ENCODE assay signal across 20 cellular contexts in the genomic region with DNA sequence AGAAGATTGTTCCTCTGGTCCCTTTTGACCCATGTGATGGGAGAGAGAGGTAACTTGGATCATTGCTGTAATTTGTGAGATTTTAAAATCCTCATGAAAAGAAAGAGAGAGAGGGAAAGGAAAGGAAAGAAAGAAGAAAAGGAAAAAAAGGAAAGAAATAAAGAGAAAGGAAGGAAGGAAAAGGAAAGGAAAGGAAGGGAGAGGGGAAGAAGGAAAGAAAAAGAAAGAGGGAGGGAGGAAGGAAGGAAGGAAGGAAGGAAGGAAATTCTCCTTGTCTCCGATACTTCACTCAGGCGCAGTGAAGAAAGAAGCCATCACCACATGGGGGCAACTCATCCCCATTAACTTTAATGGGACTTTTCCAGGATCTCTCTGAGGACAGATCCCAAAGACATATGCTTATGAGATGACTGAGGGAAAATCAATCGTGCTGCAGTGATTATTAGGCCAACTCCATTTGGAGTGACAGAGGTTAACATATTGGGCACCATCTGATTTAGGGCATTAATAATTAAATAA.
DNase-seq lines count a peak whose midpoint lies in the region; ATAC-seq and TF ChIP-seq lines count a peak whose summit lies in the region.
"Had no signal": no experiment of that assay in that cellular context is flagged by ENCODE, and none has a peak within 500 bp of the region (broad histone marks: within the 10 kb centered on the region; RNA-seq: fewer than 3 reads in every experiment).

No MANE protein-coding gene starts in this region.

- H3K27me3 ChIP-seq in SK-N-SH (ENCODE audit: insufficient read depth) (peaks cover 41% of the 10 kb centered on the region), HCT116 (ENCODE audit: insufficient read depth, low read length) (0 out of 2 replicates have a peak, but pooled peaks cover 6% of the 10 kb centered on the region), gastrocnemius medialis (no peaks in the 10 kb centered on the region)
- H3K27me3 ChIP-seq: MG63 had no signal

- 71% methylated on average over 3 of the region's 3 CpGs for WGBS in SK-N-SH (ENCODE audit: low lambda C conversion rate)

- no peak for TF ChIP-seq EP300 in SK-N-SH (IDR thresholded peaks at IDR 0.05; ENCODE audit: borderline replicate concordance in 1 of 2, low read depth in 1 of 2, low read length in 1 of 2)

- no peaks in the 10 kb centered on the region for H3K9me3 Mint-ChIP-seq in activated CD4-positive, alpha-beta T cell treated with anti-CD3 and anti-CD28 coated beads, Interleukin-2, amount 10 ng/mL, durations not matched to agents 7 days and 5 days
- H3K9me3 Mint-ChIP-seq: T-cell had no signal

- no peaks in the 10 kb centered on the region for H3K9me3 ChIP-seq in SK-N-SH
- H3K9me3 ChIP-seq in HCT116 (ENCODE audit: control insufficient read depth in 1 of 2, insufficient read depth in 1 of 2, low read depth in 1 of 2, low read length in 2 of 2) = no peaks in the 10 kb centered on the region
- no peaks in the 10 kb centered on the region for H3K9me3 ChIP-seq in gastrocnemius medialis
- H3K9me3 ChIP-seq: A549, Caco-2, MG63 had no signal

- H3K4me3 ChIP-seq in SK-N-SH (ENCODE audit: low read depth in 2 of 2, low read length in 1 of 2) (no peak overlapping the region), HCT116 (replicated peaks in 1 of 2; ENCODE audit: low read depth in 1 of 2, low read length in 2 of 2) (no peak overlapping the region), astrocyte of the cerebellum (ENCODE audit: low read depth, low read length) (no peak overlapping the region), gastrocnemius medialis (no peak overlapping the region)
- H3K4me3 ChIP-seq: A549, MG63 had no signal

- H3K27ac Mint-ChIP-seq in activated CD4-positive, alpha-beta T cell treated with anti-CD3 and anti-CD28 coated beads, Interleukin-2, amount 10 ng/mL, durations not matched to agents 7 days and 5 days = no peak overlapping the region

- no TSS peak for BruUV-seq in HCT116 (replicated peaks; lab: Mats Ljungman, UMichigan)

- H3F3A ChIP-seq in SK-N-SH (replicated peaks; ENCODE audit: insufficient read depth) = no peaks in the 10 kb centered on the region

- H3K27ac ChIP-seq in SK-N-SH (ENCODE audit: low read depth in 2 of 2, low read length in 1 of 2) (no peak overlapping the region), HCT116 (ENCODE audit: low read depth, low read length) (no peak overlapping the region), gastrocnemius medialis (no peak overlapping the region)
- H3K27ac ChIP-seq: A549, KMS-11 had no signal

- H3K4me3 Mint-ChIP-seq in activated CD4-positive, alpha-beta T cell treated with anti-CD3 and anti-CD28 coated beads, Interleukin-2, amount 10 ng/mL, durations not matched to agents 7 days and 5 days = no peak overlapping the region
- H3K4me3 Mint-ChIP-seq: T-cell had no signal

- no peak for DNase-seq in SK-N-SH
- no peak for DNase-seq in HCT116 (ENCODE audit: low read depth, low spot score)
- DNase-seq in astrocyte of the cerebellum (ENCODE audit: low read depth) = no peak
- no peak for DNase-seq in activated CD4-positive, alpha-beta T cell treated with anti-CD3 and anti-CD28 coated beads, Interleukin-2, amount 10 ng/mL, durations not matched to agents 7 days and 5 days
- DNase-seq in Kasumi-1 (lab: John Stamatoyannopoulos, UW) = no peak
- no peak for DNase-seq in gastrocnemius medialis
- DNase-seq in OCI-M1 (lab: John Stamatoyannopoulos, UW) = no peak
- DNase-seq: Caco-2, HCEC 1CT, MG63, NCI-H1092, NCI-H146, NCI-H2081, NCI-H2227 treated with DMSO at 0.1 percent for 48 hours, NCI-H526 treated with DMSO at 0.1 percent for 48 hours, T-cell had no signal

- H3K4me2 ChIP-seq in SK-N-SH (no peak overlapping the region), HCT116 (ENCODE audit: low read length) (no peak overlapping the region)
- H3K4me2 ChIP-seq: KMS-11 had no signal

- H3K36me3 Mint-ChIP-seq in activated CD4-positive, alpha-beta T cell treated with anti-CD3 and anti-CD28 coated beads, Interleukin-2, amount 10 ng/mL, durations not matched to agents 7 days and 5 days (ENCODE audit: low read depth) = no peaks in the 10 kb centered on the region
- H3K36me3 Mint-ChIP-seq: T-cell had no signal

- TF ChIP-seq CTCF in SK-N-SH (IDR thresholded peaks at IDR 0.05) (no peak), HCT116 (IDR thresholded peaks at IDR 0.05 in 2 of 3, conservative IDR thresholded peaks at IDR 0.05 in 1 of 3; ENCODE audit: borderline replicate concordance in 1 of 3, insufficient read depth in 1 of 3, low read depth in 2 of 3, low read length in 2 of 3) (0 out of 6 replicates have a peak, but pooled peaks of 1 of the 3 experiments have one; percentile 4), astrocyte of the cerebellum (IDR thresholded peaks at IDR 0.05; ENCODE audit: low read depth, low read length, missing control alignments) (peak; percentile 2), gastrocnemius medialis (IDR thresholded peaks at IDR 0.05 in 4 of 5, conservative IDR thresholded peaks at IDR 0.05 in 1 of 5) (no peak)

- H3K4me1 ChIP-seq in SK-N-SH (ENCODE audit: control insufficient read depth in 1 of 2, insufficient read depth in 2 of 2, low read depth in 1 of 2, low read length in 1 of 2) (peaks cover 0 to 45% of the 10 kb centered on the region in 2 experiments; a peak in 1 of 4 replicates), HCT116 (ENCODE audit: control insufficient read depth in 1 of 2, insufficient read depth in 2 of 2, low read length in 2 of 2) (no peaks in the 10 kb centered on the region), gastrocnemius medialis (no peaks in the 10 kb centered on the region)
- H3K4me1 ChIP-seq: Caco-2 had no signal

- H3K36me3 ChIP-seq in SK-N-SH (replicated peaks in 1 of 2; ENCODE audit: control insufficient read depth in 1 of 2, insufficient read depth in 2 of 2, low read length in 1 of 2) = no peaks in the 10 kb centered on the region
- no peaks in the 10 kb centered on the region for H3K36me3 ChIP-seq in HCT116 (ENCODE audit: control insufficient read depth in 1 of 2, insufficient read depth in 2 of 2, low read length in 2 of 2)
- no peaks in the 10 kb centered on the region for H3K36me3 ChIP-seq in gastrocnemius medialis
- H3K36me3 ChIP-seq: MG63 had no signal

- ATAC-seq in SK-N-SH treated with all-trans-retinoic acid at 6 μM for 48 hours = no peak
- no peak for ATAC-seq in HCT116
- ATAC-seq in gastrocnemius medialis = no peak
- ATAC-seq: A549, HepG2, T-cell had no signal

- intact Hi-C loops in HCT116 (cut with micrococcal nuclease) = no loop called here
- intact Hi-C loops in gastrocnemius medialis (cut with DNase I; ENCODE audit: low total_unique reads) = no loop called here

- no peaks in the 10 kb centered on the region for H4K20me1 ChIP-seq in SK-N-SH (ENCODE audit: insufficient read depth)
- no peaks in the 10 kb centered on the region for H4K20me1 ChIP-seq in HCT116 (ENCODE audit: insufficient read depth)

- H2AFZ ChIP-seq in SK-N-SH (ENCODE audit: low read depth) = no peak overlapping the region
- no peak overlapping the region for H2AFZ ChIP-seq in HCT116 (ENCODE audit: low read depth, low read length, poor library complexity, severe bottlenecking)

- POLR2A ChIA-PET in SK-N-SH (lab: Yijun Ruan, JAX) (no interaction called here), HCT116 (lab: Charles Lee) (no interaction called here)
- POLR2A ChIA-PET in activated CD4-positive, alpha-beta T cell treated with anti-CD3 and anti-CD28 coated beads, Interleukin-2, amount 10 ng/mL, durations not matched to agents 7 days and 5 days (lab: Charles Lee) = no interaction called here

- no peaks in the 10 kb centered on the region for H3K9me2 ChIP-seq in SK-N-SH
- no peaks in the 10 kb centered on the region for H3K9me2 ChIP-seq in HCT116 (ENCODE audit: insufficient read depth)

- CTCF ChIA-PET in SK-N-SH (lab: Yijun Ruan, JAX) (interaction anchor here (0.8 to 1.5 kb wide), 3 partner anchors 11 to 40 kb away, joined by 3 to 4 read pairs (median 3); no protein-coding TSS in a partner anchor), HCT116 (lab: Charles Lee) (no interaction called here)
- CTCF ChIA-PET in activated CD4-positive, alpha-beta T cell treated with anti-CD3 and anti-CD28 coated beads, Interleukin-2, amount 10 ng/mL, durations not matched to agents 7 days and 5 days (lab: Charles Lee) = no interaction called here

- H3K27me3 Mint-ChIP-seq in activated CD4-positive, alpha-beta T cell treated with anti-CD3 and anti-CD28 coated beads, Interleukin-2, amount 10 ng/mL, durations not matched to agents 7 days and 5 days = peaks cover 8% of the 10 kb centered on the region

- H3K79me2 ChIP-seq in SK-N-SH (ENCODE audit: insufficient read depth) = no peaks in the 10 kb centered on the region
- H3K79me2 ChIP-seq in HCT116 (ENCODE audit: insufficient read depth, low read length) = no peaks in the 10 kb centered on the region

- H3K9ac ChIP-seq in SK-N-SH = no peak overlapping the region
- no peak overlapping the region for H3K9ac ChIP-seq in HCT116 (ENCODE audit: low read length)
- H3K9ac ChIP-seq: KMS-11 had no signal

- RAD21 ChIA-PET in HCT116 (lab: Charles Lee; ENCODE audit: low non-redundant PET in 1 of 2, low total read pairs in 2 of 2, uncharacterized antibody in 2 of 2, unreplicated experiment in 2 of 2) = no interaction called here

- 0 out of 2 replicates have a peak, but pooled peaks have one; percentile 11 for TF ChIP-seq RAD21 in SK-N-SH (IDR thresholded peaks at IDR 0.05; ENCODE audit: low read length)
- TF ChIP-seq RAD21 in HCT116 (IDR thresholded peaks at IDR 0.05; ENCODE audit: low read depth) = peak; percentile 29

- peaks cover 8% of the 10 kb centered on the region for H3K4me1 Mint-ChIP-seq in activated CD4-positive, alpha-beta T cell treated with anti-CD3 and anti-CD28 coated beads, Interleukin-2, amount 10 ng/mL, durations not matched to agents 7 days and 5 days

- TF ChIP-seq POLR2A in HCT116 (IDR thresholded peaks at IDR 0.05; ENCODE audit: borderline replicate concordance, extremely low read depth, insufficient read depth, insufficient read length) (no peak), gastrocnemius medialis (IDR thresholded peaks at IDR 0.05) (no peak)

- in situ Hi-C loops in astrocyte of the cerebellum (cut with HindIII; ENCODE audit: low sequenced_read_pairs) (no loop called here), gastrocnemius medialis (cut with MboI; ENCODE audit: low sequenced_read_pairs in 4 of 4) (no loop called here)

TF ChIP-seq in SK-N-SH, 30 proteins besides CTCF, POLR2A, EP300 and RAD21 (continues in another document):
- TF ChIP-seq POLR2AphosphoS5 (IDR thresholded peaks at IDR 0.05; ENCODE audit: low read depth, low read length) = no peak

TF ChIP-seq in HCT116, 20 proteins besides CTCF, POLR2A, EP300 and RAD21 (continues in another document):
- TF ChIP-seq, protein P1, sequence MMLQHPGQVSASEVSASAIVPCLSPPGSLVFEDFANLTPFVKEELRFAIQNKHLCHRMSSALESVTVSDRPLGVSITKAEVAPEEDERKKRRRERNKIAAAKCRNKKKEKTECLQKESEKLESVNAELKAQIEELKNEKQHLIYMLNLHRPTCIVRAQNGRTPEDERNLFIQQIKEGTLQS (IDR thresholded peaks at IDR 0.05) = no peak
- TF ChIP-seq EZH2 (IDR thresholded peaks at IDR 0.05) (no peak), ZNF274 (IDR thresholded peaks at IDR 0.05; ENCODE audit: low read depth, low read length) (no peak), SIN3A (IDR thresholded peaks at IDR 0.05; ENCODE audit: low read depth) (no peak)
- TF ChIP-seq, protein P2, sequence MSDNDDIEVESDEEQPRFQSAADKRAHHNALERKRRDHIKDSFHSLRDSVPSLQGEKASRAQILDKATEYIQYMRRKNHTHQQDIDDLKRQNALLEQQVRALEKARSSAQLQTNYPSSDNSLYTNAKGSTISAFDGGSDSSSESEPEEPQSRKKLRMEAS (IDR thresholded peaks at IDR 0.05) = no peak
